In genomic region chr17:48043171-48043570, GRCh38 we compare ENCODE assay signal across 23 cellular contexts. TPM values are rescaled to one million over a fixed set of nuclear protein-coding genes. Genes with fewer than 3 reads are reported as not detected.
DNase-seq lines count a peak whose midpoint lies in the region; ATAC-seq, FAIRE-seq and TF ChIP-seq lines count a peak whose summit lies in the region.
"Had no signal": no experiment of that assay in that cellular context is flagged by ENCODE, and none has a peak within 500 bp of the region (broad histone marks: within the 10 kb centered on the region; RNA-seq: fewer than 3 reads in every experiment).

No MANE protein-coding gene starts in this region.

- intact Hi-C loops in mammary epithelial cell (cut with micrococcal nuclease), result no loop called here
- intact Hi-C loops in MCF 10A (cut with micrococcal nuclease), result no loop called here
- intact Hi-C loops in CD4-positive, alpha-beta T cell (cut with DNase I, micrococcal nuclease), result no loop called here

- no peak overlapping the region for H3K4me2 ChIP-seq in mammary epithelial cell (ENCODE audit: insufficient read depth, low read depth, low read length)
- no peak overlapping the region for H3K4me2 ChIP-seq in keratinocyte (ENCODE audit: control insufficient read depth, extremely low read depth, insufficient read depth, low read depth, low read length)

- H3K27me3 Mint-ChIP-seq in MCF 10A (ENCODE audit: insufficient read depth, unreplicated experiment), result no peaks in the 10 kb centered on the region
- peaks cover 13% of the 10 kb centered on the region for H3K27me3 Mint-ChIP-seq in CD4-positive, alpha-beta T cell

- H3K4me3 ChIP-seq in mammary epithelial cell (replicated peaks in 1 of 3; ENCODE audit: insufficient read depth in 1 of 3, low read depth in 2 of 3, low read length in 3 of 3) (no peak overlapping the region), keratinocyte (ENCODE audit: control insufficient read depth in 2 of 3, extremely low read depth in 1 of 3, insufficient read depth in 2 of 3, low read depth in 1 of 3, low read length in 3 of 3) (no peak overlapping the region)
- H3K4me3 ChIP-seq: cardiac muscle cell, heart left ventricle, sigmoid colon had no signal

- peak; percentile 39 for FAIRE-seq in keratinocyte (lab: Jason Lieb, UNC)

- BruUV-seq in mammary epithelial cell (replicated peaks; lab: Mats Ljungman, UMichigan) (no TSS peak), MCF 10A (replicated peaks; lab: Mats Ljungman, UMichigan) (no TSS peak)

- H3K27ac ChIP-seq in mammary epithelial cell (ENCODE audit: insufficient read depth, low read depth, low read length) (no peak overlapping the region), keratinocyte (ENCODE audit: control insufficient read depth, insufficient read depth, low read length) (no peak overlapping the region)
- no peak overlapping the region for H3K27ac ChIP-seq in CD4-positive, alpha-beta T cell (ENCODE audit: low read depth, low read length)
- H3K27ac ChIP-seq: cardiac muscle cell, heart left ventricle, sigmoid colon had no signal

- H3K79me2 ChIP-seq in mammary epithelial cell (ENCODE audit: insufficient read depth, low read length) (peaks cover 15% of the 10 kb centered on the region), keratinocyte (ENCODE audit: control insufficient read depth, insufficient read depth, low read length) (peaks cover 5% of the 10 kb centered on the region)

- TF ChIP-seq CTCF in mammary epithelial cell (conservative IDR thresholded peaks at IDR 0.05 in 1 of 2, IDR thresholded peaks at IDR 0.05 in 1 of 2; ENCODE audit: extremely low read depth in 1 of 2, insufficient read depth in 1 of 2, low read depth in 1 of 2, low read length in 2 of 2) (no peak), MCF 10A (IDR thresholded peaks at IDR 0.05; ENCODE audit: unreplicated experiment) (no peak), keratinocyte (optimal IDR thresholded peaks at IDR 0.05 in 1 of 3, IDR thresholded peaks at IDR 0.05 in 1 of 3, conservative IDR thresholded peaks at IDR 0.05 in 1 of 3; ENCODE audit: extremely low read depth in 1 of 3, insufficient read depth in 2 of 3, low read length in 3 of 3) (no peak)
- TF ChIP-seq CTCF in CD4-positive, alpha-beta T cell (IDR thresholded peaks at IDR 0.05), result no peak

- no peaks in the 10 kb centered on the region for H3K9me3 Mint-ChIP-seq in MCF 10A (ENCODE audit: unreplicated experiment)
- no peaks in the 10 kb centered on the region for H3K9me3 Mint-ChIP-seq in CD4-positive, alpha-beta T cell
- H3K9me3 Mint-ChIP-seq: activated T-cell treated with anti-CD3 and anti-CD28 coated beads, Interleukin-2, amount 50 U/mL, for 24 hours; HFFc6; nephron progenitor cell had no signal

- peaks cover 16% of the 10 kb centered on the region for H3K4me1 Mint-ChIP-seq in MCF 10A (ENCODE audit: insufficient read depth, unreplicated experiment)
- peaks cover 28% of the 10 kb centered on the region for H3K4me1 Mint-ChIP-seq in CD4-positive, alpha-beta T cell (ENCODE audit: low read depth)

- peaks cover 32% of the 10 kb centered on the region for H3K4me1 ChIP-seq in mammary epithelial cell (ENCODE audit: insufficient read depth, low read length)
- H3K4me1 ChIP-seq in keratinocyte (ENCODE audit: control insufficient read depth, extremely low read depth, insufficient read depth, low read length), result peaks cover 39% of the 10 kb centered on the region

- no peak overlapping the region for H3K4me3 Mint-ChIP-seq in MCF 10A (ENCODE audit: unreplicated experiment)
- H3K4me3 Mint-ChIP-seq in CD4-positive, alpha-beta T cell, result no peak overlapping the region
- H3K4me3 Mint-ChIP-seq: activated T-cell treated with anti-CD3 and anti-CD28 coated beads, Interleukin-2, amount 50 U/mL, for 24 hours; HFFc6; nephron progenitor cell had no signal

- H4K20me1 ChIP-seq in mammary epithelial cell (ENCODE audit: insufficient read depth, low read length), result no peaks in the 10 kb centered on the region
- no peaks in the 10 kb centered on the region for H4K20me1 ChIP-seq in keratinocyte (ENCODE audit: control insufficient read depth, extremely low read depth, insufficient read depth, low read length)

- no peak overlapping the region for H3K9ac ChIP-seq in mammary epithelial cell (ENCODE audit: insufficient read depth, low read length)
- no peak overlapping the region for H3K9ac ChIP-seq in keratinocyte (ENCODE audit: control insufficient read depth, extremely low read depth, insufficient read depth, low read length)

- no peak for ATAC-seq in CD4-positive, alpha-beta T cell (ENCODE audit: poor library complexity)
- ATAC-seq: heart left ventricle, left lobe of liver had no signal

- H3K36me3 ChIP-seq in mammary epithelial cell (ENCODE audit: insufficient read depth, low read length) (no peaks in the 10 kb centered on the region), keratinocyte (ENCODE audit: control insufficient read depth in 2 of 2, extremely low read depth in 1 of 2, insufficient read depth in 2 of 2, low read length in 2 of 2) (no peaks in the 10 kb centered on the region)
- H3K36me3 ChIP-seq: cardiac muscle cell, heart left ventricle, sigmoid colon had no signal

- 47% methylated on average over 2 of the region's 2 CpGs for WGBS in mammary epithelial cell (ENCODE audit: low coverage, missing lambda C conversion rate)

- no peaks in the 10 kb centered on the region for H3K9me1 ChIP-seq in keratinocyte (ENCODE audit: control insufficient read depth, extremely low read depth, insufficient read depth, low read length)

- dilution Hi-C loops in mammary epithelial cell (cut with HindIII; ENCODE audit: low sequenced_read_pairs) (loop anchor here (5.0 kb wide), 1 partner anchor 94 kb away; no protein-coding TSS in a partner anchor), keratinocyte (cut with MboI; ENCODE audit: extremely low pct_ligation_motif_present, low sequenced_read_pairs) (no loop called here)

- H3K27me3 ChIP-seq in mammary epithelial cell (ENCODE audit: insufficient read depth, low read length) (no peaks in the 10 kb centered on the region), keratinocyte (ENCODE audit: control insufficient read depth, extremely low read depth, insufficient read depth, low read length) (no peaks in the 10 kb centered on the region)
- peaks cover 9% of the 10 kb centered on the region for H3K27me3 ChIP-seq in CD4-positive, alpha-beta T cell (ENCODE audit: control insufficient read depth, insufficient read depth, low read length)
- H3K27me3 ChIP-seq: sigmoid colon had no signal

- DNase-seq in mammary epithelial cell (peak; percentile 45), MCF 10A (ENCODE audit: unreplicated experiment) (no peak), SK-MEL-5 (ENCODE audit: low read depth, low spot score) (peak; percentile 53), keratinocyte (ENCODE audit: low read depth, low spot score) (no peak), GM03348 (ENCODE audit: low spot score) (no peak), OCI-M2 (lab: John Stamatoyannopoulos, UW; ENCODE audit: unreplicated experiment) (no peak), activated gamma-delta T cell treated with Interleukin-2 at 50 U/mL for 16 hours (no peak)
- DNase-seq in CD4-positive, alpha-beta T cell, result no peak
- DNase-seq: activated CD4-positive, CD25-positive, alpha-beta regulatory T cell treated with anti-CD3 and anti-CD28 coated beads, Interleukin-2, amount 50 U/mL, for 72 hours; activated naive CD4-positive, alpha-beta T cell; activated T-cell treated with anti-CD3 and anti-CD28 coated beads, Interleukin-2, amount 50 U/mL, for 24 hours; DMS153; heart left ventricle; HFFc6; midbrain; NCI-H1105 treated with DMSO at 0.1 percent for 48 hours; NCI-H2107; NCI-H526; nephron progenitor cell; sigmoid colon; substantia nigra had no signal

- H3K27ac Mint-ChIP-seq in MCF 10A (ENCODE audit: low read depth, unreplicated experiment), result no peak overlapping the region
- no peak overlapping the region for H3K27ac Mint-ChIP-seq in CD4-positive, alpha-beta T cell
- H3K27ac Mint-ChIP-seq: activated T-cell treated with anti-CD3 and anti-CD28 coated beads, Interleukin-2, amount 50 U/mL, for 24 hours; HFFc6; nephron progenitor cell had no signal

- H3K36me3 Mint-ChIP-seq in MCF 10A (ENCODE audit: insufficient read depth, unreplicated experiment), result peaks cover 6% of the 10 kb centered on the region
- peaks cover 5% of the 10 kb centered on the region for H3K36me3 Mint-ChIP-seq in CD4-positive, alpha-beta T cell (ENCODE audit: low read depth)

- in situ Hi-C loops in mammary epithelial cell (cut with MboI; ENCODE audit: low sequenced_read_pairs in 2 of 2), result no loop called here
- in situ Hi-C loops in SK-MEL-5 (cut with HindIII; ENCODE audit: low pct_unique_long_range_greater_than_20kb, low sequenced_read_pairs), result no loop called here

- no peaks in the 10 kb centered on the region for H3K9me3 ChIP-seq in mammary epithelial cell (replicated peaks; ENCODE audit: insufficient read depth, low read length)
- no peaks in the 10 kb centered on the region for H3K9me3 ChIP-seq in keratinocyte (ENCODE audit: control insufficient read depth, low read depth, low read length)
- no peaks in the 10 kb centered on the region for H3K9me3 ChIP-seq in CD4-positive, alpha-beta T cell (ENCODE audit: control insufficient read depth, low read length)
- H3K9me3 ChIP-seq: heart left ventricle, sigmoid colon had no signal

- CTCF ChIA-PET in mammary epithelial cell (lab: Charles Lee; ENCODE audit: low non-redundant PET) (no interaction called here), MCF 10A (lab: Yijun Ruan, JAX) (interaction anchor here (0.6 to 6.7 kb wide), 3 partner anchors 17 to 991 kb away, joined by 3 to 61 read pairs (median 4); no protein-coding TSS in a partner anchor)
- CTCF ChIA-PET in CD4-positive, alpha-beta T cell (lab: Charles Lee), result interaction anchor here (1.2 to 1.4 kb wide), 2 partner anchors 17 to 22 kb away, joined by 3 to 6 read pairs; no protein-coding TSS in a partner anchor

- H2AFZ ChIP-seq in mammary epithelial cell (ENCODE audit: low read depth, low read length) (no peak overlapping the region), keratinocyte (ENCODE audit: control insufficient read depth, low read length) (no peak overlapping the region)

- POLR2A ChIA-PET in MCF 10A (lab: Yijun Ruan, JAX), result interaction anchor here (0.7 to 17.1 kb wide), 6 partner anchors 9 to 65 kb away, joined by 3 to 353 read pairs (median 50); no protein-coding TSS in a partner anchor
- POLR2A ChIA-PET in CD4-positive, alpha-beta T cell (lab: Charles Lee), result interaction anchor here (1.3 kb wide), 1 partner anchor 23 kb away, joined by 3 read pairs; no protein-coding TSS in a partner anchor

RNA-seq across cellular contexts. Expression of gene NFE2L1, which starts 5.0 kb away (rescaled TPM):
- 100 to 1,000 TPM; 283 to 291 TPM for total RNA-seq in mammary epithelial cell
- polyA plus RNA-seq in mammary epithelial cell, result 138 TPM
- polyA minus RNA-seq in mammary epithelial cell, result 315 TPM
- total RNA-seq in MCF 10A (2022), result 235 and 315 TPM in 2 replicates
- 32.6 and 35.4 TPM in 2 replicates for total RNA-seq in SK-MEL-5 (2014; rRNA removed; shearing (Covaris generic))
- polyA plus RNA-seq in SK-MEL-5 (2015; cell fraction: cytosol; rRNA removed), result 185 and 219 TPM in 2 replicates
- 61.3 and 71.3 TPM in 2 replicates for polyA plus RNA-seq in SK-MEL-5 (2015; cell fraction: nucleus; rRNA removed)
- 169 to 284 TPM (median 208 TPM) in 3 replicates for polyA plus RNA-seq in keratinocyte
- polyA plus RNA-seq in keratinocyte (2011; ENCODE audit: low read depth), result 179 TPM
- 112 TPM in 2 replicates for polyA plus RNA-seq in keratinocyte (2011; cell fraction: cytosol; rRNA removed)
- polyA plus RNA-seq in keratinocyte (2011; cell fraction: nucleus; rRNA removed), result 514 and 591 TPM in 2 replicates
- 152 and 178 TPM in 2 replicates for polyA plus RNA-seq in keratinocyte (2012; ENCODE audit: low replicate concordance)
- 167 to 352 TPM (median 217 TPM) in 3 replicates for polyA minus RNA-seq in keratinocyte
- 115 TPM for polyA minus RNA-seq in keratinocyte (2011; cell fraction: cytosol; rRNA and poly(A)+ RNA removed)
- 374 and 414 TPM in 2 replicates for polyA minus RNA-seq in keratinocyte (2011; cell fraction: nucleus; rRNA and poly(A)+ RNA removed)
- total RNA-seq in CD4-positive, alpha-beta T cell, result 10 to 100 TPM; 28.1 to 30.6 TPM

RNA-seq across cellular contexts. Expression of gene COPZ2, which starts 5.6 kb away (rescaled TPM):
- total RNA-seq in mammary epithelial cell (10 to 100 TPM; 11.2 to 46.2 TPM), MCF 10A (2022) (2.5 TPM in 1 of 2 replicates, not detected in the other)
- polyA plus RNA-seq in mammary epithelial cell (15.6 TPM), keratinocyte (11.1 to 18.0 TPM (median 12.5 TPM) in 3 replicates)
- polyA minus RNA-seq in mammary epithelial cell (14.1 TPM), keratinocyte (7.2 to 11.6 TPM (median 9.0 TPM) in 3 replicates)
- total RNA-seq in SK-MEL-5 (2014; rRNA removed; shearing (Covaris generic)), result 9.3 and 10.2 TPM in 2 replicates
- 8.4 and 9.6 TPM in 2 replicates for polyA plus RNA-seq in SK-MEL-5 (2015; cell fraction: cytosol; rRNA removed)
- 6.3 and 20.2 TPM in 2 replicates for polyA plus RNA-seq in SK-MEL-5 (2015; cell fraction: nucleus; rRNA removed)
- 13.4 TPM for polyA plus RNA-seq in keratinocyte (2011; ENCODE audit: low read depth)
- 19.8 and 23.7 TPM in 2 replicates for polyA plus RNA-seq in keratinocyte (2011; cell fraction: cytosol; rRNA removed)
- 14.8 and 16.3 TPM in 2 replicates for polyA plus RNA-seq in keratinocyte (2011; cell fraction: nucleus; rRNA removed)
- 16.5 and 17.2 TPM in 2 replicates for polyA plus RNA-seq in keratinocyte (2012; ENCODE audit: low replicate concordance)
- polyA minus RNA-seq in keratinocyte (2011; cell fraction: cytosol; rRNA and poly(A)+ RNA removed), result 13.8 TPM
- 3.0 and 7.2 TPM in 2 replicates for polyA minus RNA-seq in keratinocyte (2011; cell fraction: nucleus; rRNA and poly(A)+ RNA removed)
- total RNA-seq in CD4-positive, alpha-beta T cell, result under 1 TPM; 0.47 to 0.88 TPM

RNA-seq across cellular contexts. Expression of gene CBX1, which starts 58.1 kb away (rescaled TPM):
- 10 to 100 TPM; 35.0 to 69.2 TPM for total RNA-seq in mammary epithelial cell
- 31.1 TPM for polyA plus RNA-seq in mammary epithelial cell
- 27.7 TPM for polyA minus RNA-seq in mammary epithelial cell
- 77.3 and 81.2 TPM in 2 replicates for total RNA-seq in MCF 10A (2022)
- total RNA-seq in SK-MEL-5 (2014; rRNA removed; shearing (Covaris generic)), result 43.9 and 47.2 TPM in 2 replicates
- polyA plus RNA-seq in SK-MEL-5 (2015; cell fraction: cytosol; rRNA removed), result 46.9 and 61.0 TPM in 2 replicates
- polyA plus RNA-seq in SK-MEL-5 (2015; cell fraction: nucleus; rRNA removed), result 21.4 and 24.2 TPM in 2 replicates
- 20.7 to 49.4 TPM (median 42.3 TPM) in 3 replicates for polyA plus RNA-seq in keratinocyte
- 23.4 TPM for polyA plus RNA-seq in keratinocyte (2011; ENCODE audit: low read depth)
- polyA plus RNA-seq in keratinocyte (2011; cell fraction: cytosol; rRNA removed), result 40.7 and 53.0 TPM in 2 replicates
- polyA plus RNA-seq in keratinocyte (2011; cell fraction: nucleus; rRNA removed), result 25.2 and 26.8 TPM in 2 replicates
- polyA plus RNA-seq in keratinocyte (2012; ENCODE audit: low replicate concordance), result 44.3 and 74.9 TPM in 2 replicates
- 5.7 to 20.2 TPM (median 7.7 TPM) in 3 replicates for polyA minus RNA-seq in keratinocyte
- 20.0 TPM for polyA minus RNA-seq in keratinocyte (2011; cell fraction: cytosol; rRNA and poly(A)+ RNA removed)
- 7.0 and 9.9 TPM in 2 replicates for polyA minus RNA-seq in keratinocyte (2011; cell fraction: nucleus; rRNA and poly(A)+ RNA removed)
- 1 to 10 TPM; 5.5 to 6.6 TPM for total RNA-seq in CD4-positive, alpha-beta T cell

Comparison
In these comparisons a context has a peak if more than half of its experiments do, and no peak if none do; other contexts are left out.
1. DNase-seq: peak in mammary epithelial cell (single experiment) and SK-MEL-5 (single experiment); none in MCF 10A (single experiment), keratinocyte (single experiment), GM03348 (single experiment), CD4-positive, alpha-beta T cell (0 of 10), OCI-M2 (single experiment) and activated gamma-delta T cell treated with Interleukin-2 at 50 U/mL for 16 hours (single experiment).